Comparison of ENCODE assay signal across 20 cellular contexts in genomic region chr13:73697166-73697565, GRCh38.
A peak's percentile ranks its signal among the peaks of the same experiment; 100 is the strongest.
DNase-seq lines count a peak whose midpoint lies in the region; ATAC-seq lines count a peak whose summit lies in the region.
"Had no signal": no experiment of that assay in that cellular context is flagged by ENCODE, and none has a peak within 500 bp of the region (broad histone marks: within the 10 kb centered on the region; RNA-seq: fewer than 3 reads in every experiment).

No MANE protein-coding gene starts in this region.

- DNase-seq in COLO829 (ENCODE audit: low spot score) = peak; percentile 40
- DNase-seq in astrocyte of the hippocampus (ENCODE audit: low read depth, low spot score) = peak; percentile 60
- DNase-seq in natural killer cell treated with Interleukin-12 subunit alpha and Interleukin-12 subunit beta and Interleukin-15 and Interleukin-18, amount 100 ng/mL, for 72 hours (ENCODE audit: low spot score) = no peak
- DNase-seq in GF-D8 (lab: John Stamatoyannopoulos, UW) = no peak
- DNase-seq: DMS79, Karpas-422, MG63, NCI-H1092, NCI-H1436 treated with DMSO at 0.1 percent for 48 hours, NCI-H2029 treated with DMSO at 0.1 percent for 48 hours, NCI-H2171, NCI-H526, PC-3, SJCRH30 had no signal

- H3K4me3 Mint-ChIP-seq in natural killer cell treated with Interleukin-12 subunit alpha and Interleukin-12 subunit beta and Interleukin-15 and Interleukin-18, amount 100 ng/mL, for 72 hours = no peak overlapping the region
- H3K4me3 Mint-ChIP-seq: GM23338, IgD-negative memory B cell had no signal

- peaks cover 6% of the 10 kb centered on the region for H3K36me3 Mint-ChIP-seq in natural killer cell treated with Interleukin-12 subunit alpha and Interleukin-12 subunit beta and Interleukin-15 and Interleukin-18, amount 100 ng/mL, for 72 hours

- peaks cover 17 to 26% of the 10 kb centered on the region in 2 donors for H3K4me1 Mint-ChIP-seq in natural killer cell treated with Interleukin-12 subunit alpha and Interleukin-12 subunit beta and Interleukin-15 and Interleukin-18, amount 100 ng/mL, for 72 hours (ENCODE audit: low read depth in 2 of 2)

- peak overlapping the region; percentile 44 to 55 for H3K27ac Mint-ChIP-seq in natural killer cell treated with Interleukin-12 subunit alpha and Interleukin-12 subunit beta and Interleukin-15 and Interleukin-18, amount 100 ng/mL, for 72 hours
- H3K27ac Mint-ChIP-seq: IgD-negative memory B cell had no signal

- ATAC-seq in HG02870 (IDR thresholded peaks at IDR 0.05; ENCODE audit: unreplicated experiment) = peak; percentile 40
- no peak for ATAC-seq in natural killer cell treated with Interleukin-12 subunit alpha and Interleukin-12 subunit beta and Interleukin-15 and Interleukin-18, amount 100 ng/mL, for 72 hours
- ATAC-seq in GM21528 (IDR thresholded peaks at IDR 0.05; ENCODE audit: low FRiP score, unreplicated experiment) = no peak
- ATAC-seq in GM21447 (IDR thresholded peaks at IDR 0.05; ENCODE audit: unreplicated experiment) = no peak
- ATAC-seq: GM23338, HCT116, PC-3 had no signal

- H3K27me3 Mint-ChIP-seq in natural killer cell treated with Interleukin-12 subunit alpha and Interleukin-12 subunit beta and Interleukin-15 and Interleukin-18, amount 100 ng/mL, for 72 hours = no peaks in the 10 kb centered on the region
- H3K27me3 Mint-ChIP-seq: IgD-negative memory B cell had no signal

- H3K9me3 Mint-ChIP-seq in natural killer cell treated with Interleukin-12 subunit alpha and Interleukin-12 subunit beta and Interleukin-15 and Interleukin-18, amount 100 ng/mL, for 72 hours = no peaks in the 10 kb centered on the region
- H3K9me3 Mint-ChIP-seq: GM23338, IgD-negative memory B cell had no signal

Comparison
In these comparisons a context has a peak if more than half of its experiments do, and no peak if none do; other contexts are left out.
1. DNase-seq: peak in COLO829 (single experiment) and astrocyte of the hippocampus (single experiment); none in natural killer cell treated with Interleukin-12 subunit alpha and Interleukin-12 subunit beta and Interleukin-15 and Interleukin-18, amount 100 ng/mL, for 72 hours (single experiment) and GF-D8 (single experiment).